ENCODE assay signal across 15 cellular contexts in genomic region chr14:91170504-91171121, GRCh38. TPM values are rescaled to one million over a fixed set of nuclear protein-coding genes. Genes with fewer than 3 reads are reported as not detected.
A peak's percentile ranks its signal among the peaks of the same experiment; 100 is the strongest.
DNase-seq lines count a peak whose midpoint lies in the region; ATAC-seq, FAIRE-seq and TF ChIP-seq lines count a peak whose summit lies in the region.
"Had no signal": no experiment of that assay in that cellular context is flagged by ENCODE, and none has a peak within 500 bp of the region (broad histone marks: within the 10 kb centered on the region; RNA-seq: fewer than 3 reads in every experiment).

No MANE protein-coding gene starts in this region.

- no peaks in the 10 kb centered on the region for H3K4me1 Mint-ChIP-seq in chondrocyte (ENCODE audit: low read depth)
- peaks cover 5% of the 10 kb centered on the region for H3K4me1 Mint-ChIP-seq in activated T-helper 2 cell treated with anti-CD3 and anti-CD28 coated beads, Interferon-gamma antibody, Interleukin-2, Interleukin-4, amounts not matched to agents 10 μg/mL and 5 μg/mL and 100 μg/mL, durations not matched to agents 14 hours and 24 hours and 36 hours (ENCODE audit: low read depth)

- TF ChIP-seq RAD21 in HepG2 (CRISPR knock-in tag; IDR thresholded peaks at IDR 0.05): no peak

- no peaks in the 10 kb centered on the region for H3K9me3 Mint-ChIP-seq in chondrocyte (ENCODE audit: low read depth)
- H3K9me3 Mint-ChIP-seq in activated T-helper 2 cell treated with anti-CD3 and anti-CD28 coated beads, Interferon-gamma antibody, Interleukin-2, Interleukin-4, amounts not matched to agents 10 μg/mL and 5 μg/mL and 100 μg/mL, durations not matched to agents 14 hours and 24 hours and 36 hours: no peaks in the 10 kb centered on the region

- H3K36me3 Mint-ChIP-seq in chondrocyte (ENCODE audit: low read depth): peaks cover 2% of the 10 kb centered on the region
- H3K36me3 Mint-ChIP-seq in activated T-helper 2 cell treated with anti-CD3 and anti-CD28 coated beads, Interferon-gamma antibody, Interleukin-2, Interleukin-4, amounts not matched to agents 10 μg/mL and 5 μg/mL and 100 μg/mL, durations not matched to agents 14 hours and 24 hours and 36 hours (ENCODE audit: low read depth): peaks cover 45% of the 10 kb centered on the region

- H3K27me3 ChIP-seq in right lobe of liver (no peaks in the 10 kb centered on the region), HepG2 (ENCODE audit: control insufficient read depth in 1 of 2, insufficient read depth in 2 of 2, low read length in 2 of 2) (no peaks in the 10 kb centered on the region)
- H3K27me3 ChIP-seq: brain microvascular endothelial cell had no signal

- H3K27ac ChIP-seq in right lobe of liver (peak overlapping the region in 2 of 3 donors; percentile 24 to 66), HepG2 (ENCODE audit: extremely low read length, insufficient read depth, low read length) (no peak overlapping the region)
- H3K27ac ChIP-seq: brain microvascular endothelial cell had no signal

- WGBS in right lobe of liver (ENCODE audit: insufficient coverage, low coverage, low lambda C conversion rate, missing lambda C conversion rate): 42% methylated on average over 2 of the region's 9 CpGs
- WGBS in HepG2 (ENCODE audit: low lambda C conversion rate): 100% methylated on average over 2 of the region's 9 CpGs

- no peak overlapping the region for H3K4me3 Mint-ChIP-seq in chondrocyte (ENCODE audit: unreplicated experiment)
- H3K4me3 Mint-ChIP-seq in activated T-helper 2 cell treated with anti-CD3 and anti-CD28 coated beads, Interferon-gamma antibody, Interleukin-2, Interleukin-4, amounts not matched to agents 10 μg/mL and 5 μg/mL and 100 μg/mL, durations not matched to agents 14 hours and 24 hours and 36 hours (ENCODE audit: low read depth): no peak overlapping the region

- H2AFZ ChIP-seq in HepG2 (ENCODE audit: low read length): no peak overlapping the region

- in situ Hi-C loops in HepG2 (cut with HindIII; ENCODE audit: extremely low pct_ligation_motif_present, low pct_unique_long_range_greater_than_20kb): loop anchor here (5.0 kb wide), 1 partner anchor 268 kb away; no protein-coding TSS in a partner anchor

- TF ChIP-seq EP300 in HepG2 (IDR thresholded peaks at IDR 0.05; ENCODE audit: low read depth in 2 of 2, low read length in 2 of 2) (no peak), HepG2 (CRISPR knock-in tag; IDR thresholded peaks at IDR 0.05; ENCODE audit: borderline replicate concordance) (no peak)

- CTCF ChIA-PET in HepG2 (lab: Yijun Ruan, JAX; ENCODE audit: low intra/inter-chr PET ratio, low total read pairs): interaction anchor here (0.8 kb wide), 1 partner anchor 268 kb away, joined by 3 read pairs; no protein-coding TSS in a partner anchor

- H3K9me3 ChIP-seq in right lobe of liver (no peaks in the 10 kb centered on the region), HepG2 (ENCODE audit: low read length) (no peaks in the 10 kb centered on the region)

- intact Hi-C loops in right lobe of liver (cut with DNase I) (loop anchor here (5.0 to 10.0 kb wide), 3 partner anchors 114 to 266 kb away; no protein-coding TSS in a partner anchor), HepG2 (cut with micrococcal nuclease; ENCODE audit: unreplicated experiment) (loop anchor here (10.0 kb wide), 1 partner anchor 106 kb away; the partner anchor contains the start of gene RPS6KA5), posterior cingulate gyrus (cut with DNase I) (loop anchor here (5.0 to 10.0 kb wide), 2 partner anchors 113 to 406 kb away; no protein-coding TSS in a partner anchor)
- intact Hi-C loops in activated T-helper 2 cell treated with anti-CD3 and anti-CD28 coated beads, Interferon-gamma antibody, Interleukin-2, Interleukin-4, amounts not matched to agents 10 μg/mL and 5 μg/mL and 100 μg/mL, durations not matched to agents 14 hours and 24 hours and 36 hours (cut with micrococcal nuclease): no loop called here

- FAIRE-seq in HepG2 (lab: Jason Lieb, UNC): no peak
- FAIRE-seq: GM18507 had no signal

- no peak overlapping the region for H3K9ac ChIP-seq in HepG2 (ENCODE audit: insufficient read depth, low read depth, low read length)

- no peaks in the 10 kb centered on the region for H4K20me1 ChIP-seq in HepG2 (ENCODE audit: insufficient read depth, low read length)

- no peaks in the 10 kb centered on the region for H3K27me3 Mint-ChIP-seq in chondrocyte (ENCODE audit: low read depth)
- H3K27me3 Mint-ChIP-seq in activated T-helper 2 cell treated with anti-CD3 and anti-CD28 coated beads, Interferon-gamma antibody, Interleukin-2, Interleukin-4, amounts not matched to agents 10 μg/mL and 5 μg/mL and 100 μg/mL, durations not matched to agents 14 hours and 24 hours and 36 hours (ENCODE audit: low read depth): no peaks in the 10 kb centered on the region

- H3K79me2 ChIP-seq in HepG2 (ENCODE audit: insufficient read depth, low read length): no peaks in the 10 kb centered on the region

- H3K4me2 ChIP-seq in HepG2 (ENCODE audit: low read depth, low read length): no peak overlapping the region

- no peak overlapping the region for H3K27ac Mint-ChIP-seq in chondrocyte (ENCODE audit: unreplicated experiment)
- no peak overlapping the region for H3K27ac Mint-ChIP-seq in activated T-helper 2 cell treated with anti-CD3 and anti-CD28 coated beads, Interferon-gamma antibody, Interleukin-2, Interleukin-4, amounts not matched to agents 10 μg/mL and 5 μg/mL and 100 μg/mL, durations not matched to agents 14 hours and 24 hours and 36 hours

- H3K36me3 ChIP-seq in right lobe of liver (peaks cover 0 to 63% (median 3%) of the 10 kb centered on the region in 4 donors), HepG2 (replicated peaks in 1 of 2; ENCODE audit: control insufficient read depth in 1 of 2, insufficient read depth in 2 of 2, low read length in 2 of 2) (peaks cover 8 to 52% of the 10 kb centered on the region in 2 experiments; a peak in 4 of 5 replicates)
- H3K36me3 ChIP-seq: brain microvascular endothelial cell had no signal

- POLR2A ChIA-PET in HepG2 (lab: Yijun Ruan, JAX): no interaction called here

- H3K4me1 ChIP-seq in right lobe of liver (peaks cover 0 to 33% (median 4%) of the 10 kb centered on the region in 4 donors), HepG2 (ENCODE audit: insufficient read depth, low read length) (no peaks in the 10 kb centered on the region)

- ATAC-seq in right lobe of liver (peak; percentile 20 to 84 (median 72)), HepG2 (no peak)
- ATAC-seq: PC-3 had no signal

- BruUV-seq in HepG2 (replicated peaks; lab: Mats Ljungman, UMichigan): no TSS peak

- DNase-seq in right lobe of liver (peak in 2 of 3 donors; percentile 69 to 83), HepG2 (ENCODE audit: low spot score) (no peak), foreskin melanocyte (peak; percentile 52), posterior cingulate gyrus (peak; percentile 21 to 91 (median 48)), chondrocyte (ENCODE audit: low spot score) (no peak), SHP77 treated with DMSO at 0.1 percent for 48 hours (lab: John Stamatoyannopoulos, UW) (no peak), NCI-H510A treated with DMSO at 0.1 percent for 48 hours (lab: John Stamatoyannopoulos, UW) (no peak)
- no peak for DNase-seq in activated T-helper 2 cell treated with anti-CD3 and anti-CD28 coated beads, Interferon-gamma antibody, Interleukin-2, Interleukin-4, amounts not matched to agents 10 μg/mL and 5 μg/mL and 100 μg/mL, durations not matched to agents 14 hours and 24 hours and 36 hours (ENCODE audit: low spot score)
- DNase-seq: brain microvascular endothelial cell; EL; NCI-H2171; PC-3; stimulated activated CD4-positive, alpha-beta T cell treated with anti-CD3 and anti-CD28 coated beads, Interleukin-4, amount 100 ng/mL, for 4 hours; T-helper 9 cell had no signal

- H3K4me3 ChIP-seq in right lobe of liver (no peak overlapping the region), HepG2 (replicated peaks in 1 of 3; ENCODE audit: insufficient read depth in 1 of 3, low read depth in 2 of 3, low read length in 3 of 3) (no peak overlapping the region)

- TF ChIP-seq CTCF in right lobe of liver (IDR thresholded peaks at IDR 0.05): no peak
- no peak for TF ChIP-seq CTCF in HepG2 (CRISPR knock-in tag; IDR thresholded peaks at IDR 0.05)
- no peak for TF ChIP-seq CTCF in chondrocyte (IDR thresholded peaks at IDR 0.05)

- no peak for TF ChIP-seq POLR2A in right lobe of liver (IDR thresholded peaks at IDR 0.05)
- no peak for TF ChIP-seq POLR2A in HepG2 (IDR thresholded peaks at IDR 0.05; ENCODE audit: insufficient read depth in 1 of 2, low read depth in 2 of 2, low read length in 2 of 2)

RNA-seq across cellular contexts. Expression of gene DGLUCY, which starts 56.7 kb away (rescaled TPM):
- 10 to 100 TPM; 26.7 to 55.6 (median 39.8) TPM for total RNA-seq in right lobe of liver
- total RNA-seq in HepG2 (2016; rRNA removed; fragmentation: Illumina TruSeq; extraction: Trizol): 16.6 and 36.3 TPM in 2 replicates
- 7.4 and 10.5 TPM in 2 replicates for total RNA-seq in HepG2 (2016; cell fraction: cytosol; rRNA removed; fragmentation: Illumina TruSeq; extraction: Trizol; ENCODE audit: low read depth)
- total RNA-seq in HepG2 (2016; cell fraction: insoluble cytoplasmic fraction; rRNA removed; fragmentation: Illumina TruSeq; extraction: Trizol): 19.2 and 33.7 TPM in 2 replicates
- 13.9 and 17.2 TPM in 2 replicates for total RNA-seq in HepG2 (2016; cell fraction: membrane; rRNA removed; fragmentation: Illumina TruSeq; extraction: Trizol)
- 41.0 and 53.4 TPM in 2 replicates for total RNA-seq in HepG2 (2016; cell fraction: nucleus; rRNA removed; fragmentation: Illumina TruSeq; extraction: Trizol)
- 14.8 and 18.8 TPM in 2 replicates for polyA plus RNA-seq in HepG2 (2011; rRNA removed)
- 10.0 and 10.9 TPM in 2 replicates for polyA plus RNA-seq in HepG2 (2011; cell fraction: cytosol; rRNA removed)
- polyA plus RNA-seq in HepG2 (2011; cell fraction: nucleus; rRNA removed): 69.0 and 79.9 TPM in 2 replicates
- 14.0 and 15.8 TPM in 2 replicates for polyA plus RNA-seq in HepG2 (2012)
- 7.4 and 8.4 TPM in 2 replicates for polyA plus RNA-seq in HepG2 (2016; cell fraction: cytosol; fragmentation: Illumina TruSeq; extraction: Trizol; ENCODE audit: low read depth)
- 12.6 and 15.7 TPM in 2 replicates for polyA plus RNA-seq in HepG2 (2016; cell fraction: insoluble cytoplasmic fraction; fragmentation: Illumina TruSeq; extraction: Trizol; ENCODE audit: low read depth)
- polyA plus RNA-seq in HepG2 (2016; cell fraction: membrane; fragmentation: Illumina TruSeq; extraction: Trizol; ENCODE audit: low read depth): 11.4 and 11.6 TPM in 2 replicates
- polyA plus RNA-seq in HepG2 (2016; cell fraction: nucleus; fragmentation: Illumina TruSeq; extraction: Trizol; ENCODE audit: insufficient read depth, low read depth): 45.5 and 47.0 TPM in 2 replicates
- polyA minus RNA-seq in HepG2 (2011; rRNA and poly(A)+ RNA removed; ENCODE audit: low replicate concordance): 6.1 and 32.7 TPM in 2 replicates
- polyA minus RNA-seq in HepG2 (2011; cell fraction: cytosol; rRNA and poly(A)+ RNA removed): 9.4 and 9.6 TPM in 2 replicates
- 44.3 and 59.9 TPM in 2 replicates for polyA minus RNA-seq in HepG2 (2011; cell fraction: nucleus; rRNA and poly(A)+ RNA removed)
- 9.3 to 13.6 TPM (median 9.3 TPM) in 3 replicates for total RNA-seq in chondrocyte
- total RNA-seq in activated T-helper 2 cell treated with anti-CD3 and anti-CD28 coated beads, Interferon-gamma antibody, Interleukin-2, Interleukin-4, amounts not matched to agents 10 μg/mL and 5 μg/mL and 100 μg/mL, durations not matched to agents 14 hours and 24 hours and 36 hours: 48.5 and 52.1 TPM in 2 replicates

Comparison
In these comparisons a context has a peak if more than half of its experiments do, and no peak if none do; other contexts are left out.
1. DNase-seq: peak in right lobe of liver (2 of 3), foreskin melanocyte (single experiment) and posterior cingulate gyrus (10 of 10); none in HepG2 (single experiment), chondrocyte (single experiment), SHP77 treated with DMSO at 0.1 percent for 48 hours (single experiment), activated T-helper 2 cell treated with anti-CD3 and anti-CD28 coated beads, Interferon-gamma antibody, Interleukin-2, Interleukin-4, amounts not matched to agents 10 μg/mL and 5 μg/mL and 100 μg/mL, durations not matched to agents 14 hours and 24 hours and 36 hours (single experiment) and NCI-H510A treated with DMSO at 0.1 percent for 48 hours (single experiment).